In the genomic region with DNA sequence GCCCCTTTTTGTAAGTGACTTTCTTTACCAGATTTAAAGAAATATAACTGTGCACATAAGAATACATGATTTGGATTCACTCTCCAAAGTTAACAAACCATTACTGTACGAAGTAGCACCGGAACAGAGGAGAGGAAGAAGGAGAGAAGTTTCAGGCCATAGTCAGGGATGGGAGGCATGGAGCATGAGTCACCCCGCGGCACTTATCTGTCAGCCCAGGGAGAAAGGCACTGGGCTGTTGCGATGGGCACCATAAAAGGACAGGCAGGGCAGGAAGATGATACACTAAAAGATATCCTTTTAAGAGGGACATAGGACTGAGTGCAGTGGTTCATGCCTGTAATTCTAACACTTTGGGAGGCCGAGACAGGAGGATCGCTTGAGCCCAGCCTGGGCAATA, we compare ENCODE assay signal across 10 cellular contexts. TPM values are rescaled to one million over a fixed set of nuclear protein-coding genes. Genes with fewer than 3 reads are reported as not detected.
DNase-seq lines count a peak whose midpoint lies in the region; ATAC-seq and FAIRE-seq lines count a peak whose summit lies in the region.
"Had no signal": no experiment of that assay in that cellular context is flagged by ENCODE, and none has a peak within 500 bp of the region (broad histone marks: within the 10 kb centered on the region; RNA-seq: fewer than 3 reads in every experiment).

No MANE protein-coding gene starts in this region.

- ATAC-seq in activated naive CD4-positive, alpha-beta T cell treated with anti-CD3 and anti-CD28 coated beads, Interleukin-2, amount 50 U/mL, for 72 hours: no peak

- H3K9me3 Mint-ChIP-seq in activated naive CD4-positive, alpha-beta T cell treated with anti-CD3 and anti-CD28 coated beads, Interleukin-2, amount 50 U/mL, for 72 hours: no peaks in the 10 kb centered on the region
- H3K9me3 Mint-ChIP-seq: stimulated activated effector memory CD8-positive, alpha-beta T cell treated with anti-CD3 and anti-CD28 coated beads, Interleukin-12 subunit alpha, Interleukin-12 subunit beta, amount 100 ng/mL, for 72 hours had no signal

- DNase-seq in A172 (ENCODE audit: low spot score) (peak; percentile 81), HTR-8/SVneo (ENCODE audit: insufficient read length, low spot score) (peak; percentile 48), brain pericyte (ENCODE audit: low read depth, low spot score) (peak; percentile 6), islet precursor cell (peak; percentile 92), NCI-H69 (lab: John Stamatoyannopoulos, UW) (no peak), NCI-H2081 treated with DMSO at 0.1 percent for 48 hours (lab: John Stamatoyannopoulos, UW) (no peak)
- DNase-seq in activated naive CD4-positive, alpha-beta T cell treated with anti-CD3 and anti-CD28 coated beads, Interleukin-2, amount 50 U/mL, for 72 hours (ENCODE audit: low spot score in 2 of 2): no peak
- DNase-seq in activated naive CD4-positive, alpha-beta T cell (lab: John Stamatoyannopoulos, UW): no peak
- DNase-seq: effector memory CD4-positive, alpha-beta T cell had no signal

- FAIRE-seq in HTR-8/SVneo (lab: Jason Lieb, UNC): peak; percentile 71

- no peaks in the 10 kb centered on the region for H3K36me3 Mint-ChIP-seq in activated naive CD4-positive, alpha-beta T cell treated with anti-CD3 and anti-CD28 coated beads, Interleukin-2, amount 50 U/mL, for 72 hours
- H3K36me3 Mint-ChIP-seq: stimulated activated effector memory CD8-positive, alpha-beta T cell treated with anti-CD3 and anti-CD28 coated beads, Interleukin-12 subunit alpha, Interleukin-12 subunit beta, amount 100 ng/mL, for 72 hours had no signal

- H3K27ac Mint-ChIP-seq in activated naive CD4-positive, alpha-beta T cell treated with anti-CD3 and anti-CD28 coated beads, Interleukin-2, amount 50 U/mL, for 72 hours: no peak overlapping the region
- H3K27ac Mint-ChIP-seq: stimulated activated effector memory CD8-positive, alpha-beta T cell treated with anti-CD3 and anti-CD28 coated beads, Interleukin-12 subunit alpha, Interleukin-12 subunit beta, amount 100 ng/mL, for 72 hours had no signal

RNA-seq across cellular contexts. Expression of a gene that starts 37.0 kb away (rescaled TPM):
- 13.5 and 15.0 TPM in 2 replicates for total RNA-seq in A172 (2014; rRNA removed; shearing (Covaris generic))
- total RNA-seq in activated naive CD4-positive, alpha-beta T cell treated with anti-CD3 and anti-CD28 coated beads, Interleukin-2, amount 50 U/mL, for 72 hours: 1 to 10 TPM; 3.1 to 3.6 TPM

RNA-seq across cellular contexts. Expression of a gene that starts 38.9 kb away (rescaled TPM):
- total RNA-seq in A172 (2014; rRNA removed; shearing (Covaris generic)): 14.0 and 20.8 TPM in 2 replicates
- 10 to 100 TPM; 21.3 to 27.7 TPM for total RNA-seq in activated naive CD4-positive, alpha-beta T cell treated with anti-CD3 and anti-CD28 coated beads, Interleukin-2, amount 50 U/mL, for 72 hours

Comparison
In these comparisons a context has a peak if more than half of its experiments do, and no peak if none do; other contexts are left out.
1. DNase-seq: peak in A172 (single experiment), HTR-8/SVneo (single experiment), brain pericyte (single experiment) and islet precursor cell (single experiment); none in activated naive CD4-positive, alpha-beta T cell treated with anti-CD3 and anti-CD28 coated beads, Interleukin-2, amount 50 U/mL, for 72 hours (0 of 2), activated naive CD4-positive, alpha-beta T cell (0 of 4), NCI-H69 (single experiment) and NCI-H2081 treated with DMSO at 0.1 percent for 48 hours (single experiment).